36 cellular contexts compared by ENCODE assay signal in genomic region chr1:100001462-100001861, GRCh38. TPM values are rescaled to one million over a fixed set of nuclear protein-coding genes. Genes with fewer than 3 reads are reported as not detected.
DNase-seq lines count a peak whose midpoint lies in the region; ATAC-seq, FAIRE-seq and TF ChIP-seq lines count a peak whose summit lies in the region.
"Had no signal": no experiment of that assay in that cellular context is flagged by ENCODE, and none has a peak within 500 bp of the region (broad histone marks: within the 10 kb centered on the region; RNA-seq: fewer than 3 reads in every experiment).

No MANE protein-coding gene starts in this region.

- DNase-seq in HCT116 (ENCODE audit: low read depth, low spot score) (no peak), GM12878 (ENCODE audit: low read depth, low spot score) (no peak), K562 (ENCODE audit: extremely low read depth in 1 of 4, low spot score in 3 of 4) (no peak), A172 (ENCODE audit: low spot score) (no peak)
- no peak for DNase-seq in central memory CD8-positive, alpha-beta T cell (ENCODE audit: low spot score in 2 of 2)
- DNase-seq in CD8-positive, alpha-beta T cell, result no peak
- DNase-seq: 8988T; ACHN; AML-193; BE2C; C1 segment of cervical spinal cord; Caco-2; Calu3; CD4-positive, alpha-beta memory T cell; CD4-positive, alpha-beta T cell; CD4-positive, CD25-positive, alpha-beta regulatory T cell; CD8-positive, alpha-beta memory T cell; COR-L47; DMS 273 treated with DMSO at 0.1 percent for 48 hours; DMS153; DMS53; DMS79; DMS79 treated with DMSO at 0.1 percent for 48 hours; DND-41; EL had no signal

- whole genome bisulfite sequencing in GM12878 (ENCODE audit: insufficient coverage, insufficient replicate concordance, low lambda C conversion rate, missing lambda C conversion rate), result 94% methylated on average over 2 of the region's 2 CpGs
- WGBS in K562 (ENCODE audit: insufficient coverage, low coverage, missing lambda C conversion rate), result 80% methylated on average over 2 of the region's 2 CpGs

- H3K9me2 ChIP-seq in HCT116 (ENCODE audit: insufficient read depth), result no peaks in the 10 kb centered on the region

- no peaks in the 10 kb centered on the region for H3K27me3 ChIP-seq in HCT116 (ENCODE audit: insufficient read depth, low read length)
- no peaks in the 10 kb centered on the region for H3K27me3 ChIP-seq in GM12878 (replicated peaks in 1 of 2; ENCODE audit: control insufficient read depth in 2 of 2, insufficient read depth in 2 of 2, low read length in 1 of 2)
- H3K27me3 ChIP-seq in K562 (ENCODE audit: control insufficient read depth in 2 of 2, insufficient read depth in 2 of 2, low read length in 2 of 2), result no peaks in the 10 kb centered on the region
- H3K27me3 ChIP-seq in CD8-positive, alpha-beta T cell (ENCODE audit: insufficient read depth, low read length), result no peaks in the 10 kb centered on the region
- H3K27me3 ChIP-seq: BE2C; BLaER1; BLaER1 treated with 17β-estradiol and CSF1 and Interleukin-3, amounts not matched to agents 10 nM and 100 nM had no signal

- SMC1A ChIA-PET in GM12878 (lab: Charles Lee; ENCODE audit: uncharacterized antibody, unreplicated experiment), result interaction anchor here (0.6 kb wide), 1 partner anchor 16 kb away, joined by 3 read pairs; no protein-coding TSS in a partner anchor

- H3K4me1 ChIP-seq in HCT116 (ENCODE audit: control insufficient read depth in 1 of 2, insufficient read depth in 2 of 2, low read length in 2 of 2), result no peaks in the 10 kb centered on the region
- no peaks in the 10 kb centered on the region; the same call in 1 of the 2 replicates for H3K4me1 ChIP-seq in GM12878 (ENCODE audit: control insufficient read depth, insufficient read depth, low read length)
- H3K4me1 ChIP-seq in K562 (replicated peaks in 1 of 2; ENCODE audit: control insufficient read depth in 2 of 2, insufficient read depth in 2 of 2, low read length in 2 of 2), result no peaks in the 10 kb centered on the region
- no peaks in the 10 kb centered on the region for H3K4me1 ChIP-seq in CD8-positive, alpha-beta T cell (ENCODE audit: insufficient read depth, low read length)
- H3K4me1 ChIP-seq: A549; BE2C; BLaER1; BLaER1 treated with 17β-estradiol and CSF1 and Interleukin-3, amounts not matched to agents 10 nM and 100 nM; Caco-2 had no signal

- TF ChIP-seq RAD21 in HCT116 (IDR thresholded peaks at IDR 0.05; ENCODE audit: low read depth) (no peak), GM12878 (IDR thresholded peaks at IDR 0.05; ENCODE audit: insufficient read depth, low read depth, low read length) (no peak), K562 (CRISPR knock-in tag; conservative IDR thresholded peaks at IDR 0.05 in 1 of 2, IDR thresholded peaks at IDR 0.05 in 1 of 2) (no peak)

- ATAC-seq in HCT116, result no peak
- ATAC-seq in GM12878, result no peak
- ATAC-seq in K562, result no peak
- ATAC-seq in central memory CD8-positive, alpha-beta T cell (replicated peaks; ENCODE audit: extremely low read depth, poor library complexity, severe bottlenecking), result no peak
- no peak for ATAC-seq in CD8-positive, alpha-beta T cell
- ATAC-seq in HG03565 (IDR thresholded peaks at IDR 0.05; ENCODE audit: unreplicated experiment), result no peak
- no peak for ATAC-seq in GM18520 (IDR thresholded peaks at IDR 0.05; ENCODE audit: unreplicated experiment)
- ATAC-seq: A549 had no signal

- H3K27ac ChIP-seq in HCT116 (ENCODE audit: low read depth, low read length) (no peak overlapping the region), GM12878 (ENCODE audit: control insufficient read depth, insufficient read depth) (no peak overlapping the region), K562 (ENCODE audit: extremely low read depth, low read depth, low read length) (no peak overlapping the region)
- no peak overlapping the region for H3K27ac ChIP-seq in CD8-positive, alpha-beta T cell (ENCODE audit: low read depth, low read length)
- H3K27ac ChIP-seq: 22Rv1; A549; BLaER1; BLaER1 treated with 17β-estradiol and CSF1 and Interleukin-3, amounts not matched to agents 10 nM and 100 nM; C4-2B had no signal

- H3K9ac ChIP-seq in HCT116 (ENCODE audit: low read length) (no peak overlapping the region), GM12878 (ENCODE audit: control insufficient read depth, insufficient read depth, low read length) (no peak overlapping the region), K562 (ENCODE audit: insufficient read depth in 1 of 2, low read depth in 2 of 2, low read length in 2 of 2) (no peak overlapping the region)
- H3K9ac ChIP-seq: BLaER1; BLaER1 treated with 17β-estradiol and CSF1 and Interleukin-3, amounts not matched to agents 10 nM and 100 nM had no signal

- peaks cover 44% of the 10 kb centered on the region for H3K4me1 Mint-ChIP-seq in central memory CD8-positive, alpha-beta T cell
- H3K4me1 Mint-ChIP-seq in CD8-positive, alpha-beta T cell (ENCODE audit: low read depth), result peaks cover 13% of the 10 kb centered on the region
- H3K4me1 Mint-ChIP-seq: B cell had no signal

- peaks cover 21% of the 10 kb centered on the region for H3K36me3 Mint-ChIP-seq in central memory CD8-positive, alpha-beta T cell (ENCODE audit: insufficient read depth)
- peaks cover 61% of the 10 kb centered on the region for H3K36me3 Mint-ChIP-seq in CD8-positive, alpha-beta T cell

- CTCF ChIA-PET in HCT116 (lab: Charles Lee), result no interaction called here
- CTCF ChIA-PET in GM12878 (lab: Yijun Ruan, JAX), result interaction anchor here (1.0 kb wide), 1 partner anchor 11 kb away, joined by 3 read pairs; no protein-coding TSS in a partner anchor
- CTCF ChIA-PET in K562 (lab: Yijun Ruan, JAX; ENCODE audit: low intra/inter-chr PET ratio), result no interaction called here
- CTCF ChIA-PET in CD8-positive, alpha-beta T cell (lab: Charles Lee), result no interaction called here

- TF ChIP-seq CTCF in HCT116 (IDR thresholded peaks at IDR 0.05 in 2 of 3, conservative IDR thresholded peaks at IDR 0.05 in 1 of 3; ENCODE audit: borderline replicate concordance in 1 of 3, insufficient read depth in 1 of 3, low read depth in 2 of 3, low read length in 2 of 3) (no peak), GM12878 (IDR thresholded peaks at IDR 0.05 in 2 of 3, conservative IDR thresholded peaks at IDR 0.05 in 1 of 3; ENCODE audit: control insufficient read depth in 2 of 3, extremely low read depth in 1 of 3, insufficient read depth in 1 of 3, low read depth in 3 of 3, low read length in 3 of 3) (no peak), K562 (IDR thresholded peaks at IDR 0.05 in 2 of 3, conservative IDR thresholded peaks at IDR 0.05 in 1 of 3; ENCODE audit: insufficient read depth in 2 of 3, low read depth in 1 of 3, low read length in 3 of 3) (no peak)
- no peak for TF ChIP-seq CTCF in CD8-positive, alpha-beta T cell (IDR thresholded peaks at IDR 0.05)

- FAIRE-seq in GM12878 (lab: Jason Lieb, UNC) (no peak), K562 (lab: Jason Lieb, UNC) (peak; percentile 37)
- FAIRE-seq: A204.1, A549, D721Med had no signal

- H4K20me1 ChIP-seq in HCT116 (ENCODE audit: insufficient read depth) (no peaks in the 10 kb centered on the region), GM12878 (ENCODE audit: control insufficient read depth, insufficient read depth) (no peaks in the 10 kb centered on the region), K562 (replicated peaks; ENCODE audit: control insufficient read depth, insufficient read depth, low read length) (no peaks in the 10 kb centered on the region)

- POLR2A ChIA-PET in HCT116 (lab: Charles Lee) (no interaction called here), GM12878 (lab: Charles Lee) (interaction anchor here (0.6 kb wide), 1 partner anchor 85 kb away, joined by 3 read pairs; no protein-coding TSS in a partner anchor), K562 (lab: Yijun Ruan, JAX) (interaction anchor here (2.6 kb wide), 1 partner anchor 9 kb away, joined by 10 read pairs; no protein-coding TSS in a partner anchor)
- POLR2A ChIA-PET in CD8-positive, alpha-beta T cell (lab: Charles Lee), result no interaction called here

- intact Hi-C loops in HCT116 (cut with micrococcal nuclease), result no loop called here
- intact Hi-C loops in GM12878 (cut with micrococcal nuclease; ENCODE audit: unreplicated experiment), result no loop called here
- intact Hi-C loops in K562 (cut with micrococcal nuclease), result no loop called here
- intact Hi-C loops in CD8-positive, alpha-beta T cell (cut with DNase I, micrococcal nuclease), result no loop called here

- H3K79me2 ChIP-seq in HCT116 (ENCODE audit: insufficient read depth, low read length) (peaks cover 49% of the 10 kb centered on the region), GM12878 (ENCODE audit: control insufficient read depth, insufficient read depth, low read length) (no peaks in the 10 kb centered on the region; the same call in 1 of the 2 replicates), K562 (ENCODE audit: control insufficient read depth, insufficient read depth, low read length) (peaks cover 11% of the 10 kb centered on the region)

- H2AFZ ChIP-seq in HCT116 (ENCODE audit: low read depth, low read length, poor library complexity, severe bottlenecking) (no peak overlapping the region), GM12878 (ENCODE audit: control insufficient read depth, low read depth, low read length) (no peak overlapping the region), K562 (ENCODE audit: low read depth, low read length) (no peak overlapping the region)

- no peak overlapping the region for H3K4me3 ChIP-seq in HCT116 (replicated peaks in 1 of 2; ENCODE audit: low read depth in 1 of 2, low read length in 2 of 2)
- H3K4me3 ChIP-seq in GM12878, result no peak overlapping the region
- no peak overlapping the region for H3K4me3 ChIP-seq in K562
- H3K4me3 ChIP-seq in CD8-positive, alpha-beta T cell (ENCODE audit: low read depth, low read length), result no peak overlapping the region
- H3K4me3 ChIP-seq: A549; BLaER1; BLaER1 treated with 17β-estradiol and CSF1 and Interleukin-3, amounts not matched to agents 10 nM and 100 nM had no signal

- no peak overlapping the region for H3K4me2 ChIP-seq in HCT116 (ENCODE audit: low read length)
- H3K4me2 ChIP-seq in GM12878 (ENCODE audit: control insufficient read depth, insufficient read depth), result no peak overlapping the region
- H3K4me2 ChIP-seq in K562 (ENCODE audit: insufficient read depth, low read length), result no peak overlapping the region
- H3K4me2 ChIP-seq: A549; BLaER1; BLaER1 treated with 17β-estradiol and CSF1 and Interleukin-3, amounts not matched to agents 10 nM and 100 nM had no signal

- H3K27ac Mint-ChIP-seq in central memory CD8-positive, alpha-beta T cell (ENCODE audit: low read depth), result peak overlapping the region; percentile 69
- no peak overlapping the region for H3K27ac Mint-ChIP-seq in CD8-positive, alpha-beta T cell
- H3K27ac Mint-ChIP-seq: B cell; CD14-positive monocyte; CD4-positive, alpha-beta memory T cell; CD4-positive, alpha-beta T cell; CD4-positive, CD25-positive, alpha-beta regulatory T cell had no signal

- RAD21 ChIA-PET in HCT116 (lab: Charles Lee; ENCODE audit: low non-redundant PET in 1 of 2, low total read pairs in 2 of 2, uncharacterized antibody in 2 of 2, unreplicated experiment in 2 of 2) (no interaction called here), GM12878 (lab: Charles Lee; ENCODE audit: unreplicated experiment) (interaction anchor here (0.6 kb wide), 1 partner anchor 20 kb away, joined by 3 read pairs; no protein-coding TSS in a partner anchor)

- no peaks in the 10 kb centered on the region for H3K27me3 Mint-ChIP-seq in central memory CD8-positive, alpha-beta T cell
- H3K27me3 Mint-ChIP-seq in CD8-positive, alpha-beta T cell (ENCODE audit: low read depth), result no peaks in the 10 kb centered on the region
- H3K27me3 Mint-ChIP-seq: B cell; CD4-positive, alpha-beta memory T cell; CD4-positive, alpha-beta T cell; CD4-positive, CD25-positive, alpha-beta regulatory T cell; CD8-positive, alpha-beta memory T cell had no signal

- in situ Hi-C loops in GM12878 (cut with MboI), result no loop called here
- in situ Hi-C loops in K562 (cut with MboI), result no loop called here

- TF ChIP-seq EP300 in GM12878 (IDR thresholded peaks at IDR 0.05; ENCODE audit: borderline replicate concordance in 1 of 2, control insufficient read depth in 1 of 2, low read depth in 2 of 2, low read length in 2 of 2) (no peak), K562 (IDR thresholded peaks at IDR 0.05; ENCODE audit: low read length) (no peak)

- H3K9me1 ChIP-seq in K562 (ENCODE audit: control insufficient read depth, insufficient read depth, low read length), result no peaks in the 10 kb centered on the region

- H3K9me3 Mint-ChIP-seq in central memory CD8-positive, alpha-beta T cell, result peaks cover 8% of the 10 kb centered on the region
- peaks cover 13% of the 10 kb centered on the region for H3K9me3 Mint-ChIP-seq in CD8-positive, alpha-beta T cell

- no peaks in the 10 kb centered on the region for H3K9me3 ChIP-seq in HCT116 (ENCODE audit: control insufficient read depth in 1 of 2, insufficient read depth in 1 of 2, low read depth in 1 of 2, low read length in 2 of 2)
- H3K9me3 ChIP-seq in GM12878 (replicated peaks; ENCODE audit: control insufficient read depth, insufficient read depth, low read length), result peaks cover 8% of the 10 kb centered on the region; the same call in 2 of the 3 replicates
- peaks cover 7% of the 10 kb centered on the region for H3K9me3 ChIP-seq in K562 (replicated peaks; ENCODE audit: control insufficient read depth, insufficient read depth, low read depth, low read length)
- no peaks in the 10 kb centered on the region for H3K9me3 ChIP-seq in CD8-positive, alpha-beta T cell (ENCODE audit: low read length)
- H3K9me3 ChIP-seq: A549, BE2C, Caco-2 had no signal

- H3K36me3 ChIP-seq in HCT116 (ENCODE audit: control insufficient read depth in 1 of 2, insufficient read depth in 2 of 2, low read length in 2 of 2) (no peaks in the 10 kb centered on the region), GM12878 (ENCODE audit: control insufficient read depth in 2 of 2, insufficient read depth in 2 of 2, low read length in 1 of 2) (no peaks in the 10 kb centered on the region; a peak in 4 of 4 replicates), K562 (ENCODE audit: control insufficient read depth, insufficient read depth, low read length) (no peaks in the 10 kb centered on the region; the same call in 2 of the 3 replicates)
- H3K36me3 ChIP-seq in CD8-positive, alpha-beta T cell (ENCODE audit: insufficient read depth, low read length), result no peaks in the 10 kb centered on the region
- H3K36me3 ChIP-seq: BE2C had no signal

- TF ChIP-seq POLR2A in HCT116 (IDR thresholded peaks at IDR 0.05; ENCODE audit: borderline replicate concordance, extremely low read depth, insufficient read depth, insufficient read length), result no peak
- TF ChIP-seq POLR2A in GM12878 (IDR thresholded peaks at IDR 0.05; ENCODE audit: low read depth, low read length), result no peak
- TF ChIP-seq POLR2A in K562 (conservative IDR thresholded peaks at IDR 0.05), result no peak

- BruUV-seq in HCT116 (replicated peaks; lab: Mats Ljungman, UMichigan), result TSS peak; percentile 8
- no TSS peak for BruUV-seq in GM12878 (replicated peaks; lab: Mats Ljungman, UMichigan)
- BruUV-seq in K562 (replicated peaks; lab: Mats Ljungman, UMichigan), result no TSS peak

- no peak overlapping the region for H3K4me3 Mint-ChIP-seq in central memory CD8-positive, alpha-beta T cell
- no peak overlapping the region for H3K4me3 Mint-ChIP-seq in CD8-positive, alpha-beta T cell
- H3K4me3 Mint-ChIP-seq: B cell; CD14-positive monocyte; CD4-positive, alpha-beta memory T cell; CD4-positive, alpha-beta T cell; CD4-positive, CD25-positive, alpha-beta regulatory T cell; CD8-positive, alpha-beta memory T cell had no signal

RNA-seq across cellular contexts. Expression of gene SLC35A3, which starts 31.7 kb away (rescaled TPM):
- total RNA-seq in HCT116 (2021; ENCODE audit: unreplicated experiment), result 21.6 TPM
- polyA plus RNA-seq in HCT116 (2012), result 4.2 and 5.8 TPM in 2 replicates
- total RNA-seq in GM12878 (2013; cell fraction: nucleolus; rRNA removed), result 69.9 and 77.4 TPM in 2 replicates
- 24.3 and 25.7 TPM in 2 replicates for total RNA-seq in GM12878 (2014; rRNA removed)
- total RNA-seq in GM12878 (2014; rRNA removed; fragmentation: Illumina TruSeq; extraction: Trizol), result 16.1 and 16.4 TPM in 2 replicates
- total RNA-seq in GM12878 (2021), result 10.7 and 11.8 TPM in 2 replicates
- 5.7 TPM for polyA plus RNA-seq in GM12878 (2011; ENCODE audit: low read depth)
- 20.3 and 42.3 TPM in 2 replicates for polyA plus RNA-seq in GM12878 (2011; rRNA removed)
- 7.7 and 7.8 TPM in 2 replicates for polyA plus RNA-seq in GM12878 (2011; cell fraction: cytosol; rRNA removed)
- polyA plus RNA-seq in GM12878 (2011; cell fraction: nucleus; rRNA removed), result 11.8 and 16.0 TPM in 2 replicates
- polyA plus RNA-seq in GM12878 (2012), result 10.5 and 10.7 TPM in 2 replicates
- 11.7 and 17.3 TPM in 2 replicates for polyA plus RNA-seq in GM12878 (2014; fragmentation: Illumina TruSeq; extraction: Trizol)
- polyA plus RNA-seq in GM12878 (2014; fragmentation: Nextera tagmentation; extraction: Ambion mirVana), result 1 to 10 TPM; 3.6 to 4.9 TPM
- polyA plus RNA-seq in GM12878 (2014; rRNA removed), result 13.4 and 14.7 TPM in 2 replicates
- polyA plus RNA-seq in GM12878 (2016; fragmentation: Nextera tagmentation; extraction: Ambion mirVana), result 10 to 100 TPM; 17.0 to 20.4 TPM
- polyA minus RNA-seq in GM12878 (2011; rRNA and poly(A)+ RNA removed), result 9.3 and 10.6 TPM in 2 replicates
- 3.6 and 5.3 TPM in 2 replicates for polyA minus RNA-seq in GM12878 (2011; cell fraction: cytosol; rRNA and poly(A)+ RNA removed)
- 11.7 and 20.9 TPM in 2 replicates for polyA minus RNA-seq in GM12878 (2011; cell fraction: nucleus; rRNA and poly(A)+ RNA removed)
- 19.7 and 45.4 TPM in 2 replicates for total RNA-seq in K562 (2011; cell fraction: chromatin; rRNA removed; ENCODE audit: low replicate concordance)
- total RNA-seq in K562 (2011; cell fraction: nucleolus; rRNA removed), result 10.5 and 11.8 TPM in 2 replicates
- 29.5 and 65.9 TPM in 2 replicates for total RNA-seq in K562 (2011; cell fraction: nucleoplasm; rRNA removed)
- total RNA-seq in K562 (2014; rRNA removed), result 10.6 and 20.2 TPM in 2 replicates
- total RNA-seq in K562 (2014; rRNA removed; fragmentation: Illumina TruSeq; extraction: Trizol), result 20.5 and 24.1 TPM in 2 replicates
- total RNA-seq in K562 (2015; rRNA removed; fragmentation: Illumina TruSeq; extraction: Trizol), result 14.6 and 16.1 TPM in 2 replicates
- 12.9 and 13.2 TPM in 2 replicates for total RNA-seq in K562 (2021)
- polyA plus RNA-seq in K562 (2011; rRNA removed), result 13.3 and 21.7 TPM in 2 replicates
- 3.8 and 6.1 TPM in 2 replicates for polyA plus RNA-seq in K562 (2011; cell fraction: cytosol; rRNA removed)
- polyA plus RNA-seq in K562 (2011; cell fraction: nucleus; rRNA removed), result 8.4 and 10.2 TPM in 2 replicates
- polyA plus RNA-seq in K562 (2012), result 10.3 and 11.7 TPM in 2 replicates
- 8.8 and 10.9 TPM in 2 replicates for polyA plus RNA-seq in K562 (2014; fragmentation: Illumina TruSeq; extraction: Trizol)
- 1 to 10 TPM; 3.5 to 3.7 TPM for polyA plus RNA-seq in K562 (2014; fragmentation: Nextera tagmentation; extraction: Ambion mirVana)
- polyA plus RNA-seq in K562 (2014; rRNA removed), result 11.7 and 14.0 TPM in 2 replicates
- 13.7 and 17.2 TPM in 2 replicates for polyA minus RNA-seq in K562 (2011; rRNA and poly(A)+ RNA removed)
- 4.8 and 5.4 TPM in 2 replicates for polyA minus RNA-seq in K562 (2011; cell fraction: cytosol; rRNA and poly(A)+ RNA removed)
- polyA minus RNA-seq in K562 (2011; cell fraction: nucleus; rRNA and poly(A)+ RNA removed), result 11.8 and 15.4 TPM in 2 replicates
- 10 to 100 TPM; 30.2 to 35.4 TPM for total RNA-seq in CD8-positive, alpha-beta T cell
- total RNA-seq in A172 (2014; rRNA removed; shearing (Covaris generic)), result 32.1 and 41.6 TPM in 2 replicates

Comparison
In these comparisons a context has a peak if more than half of its experiments do, and no peak if none do; other contexts are left out.
1. POLR2A ChIA-PET loops: an anchor here in GM12878 (0.6 kb wide) and K562 (2.6 kb wide); none called in HCT116 and CD8-positive, alpha-beta T cell.